Comparison of ENCODE assay signal across 9 cellular contexts in genomic region chr2:72144746-72145657, GRCh38. TPM values are rescaled to one million over a fixed set of nuclear protein-coding genes. Genes with fewer than 3 reads are reported as not detected.
A peak's percentile ranks its signal among the peaks of the same experiment; 100 is the strongest.
DNase-seq lines count a peak whose midpoint lies in the region; ATAC-seq and TF ChIP-seq lines count a peak whose summit lies in the region.
"Had no signal": no experiment of that assay in that cellular context is flagged by ENCODE, and none has a peak within 500 bp of the region (broad histone marks: within the 10 kb centered on the region; RNA-seq: fewer than 3 reads in every experiment).

No MANE protein-coding gene starts in this region.

- H3K9me3 ChIP-seq in Peyer's patch (no peaks in the 10 kb centered on the region), aorta (ENCODE audit: control insufficient read depth, low read length) (no peaks in the 10 kb centered on the region)

- H3K27me3 ChIP-seq in Peyer's patch (peaks cover 0 to 51% of the 10 kb centered on the region in 2 donors), aorta (ENCODE audit: control insufficient read depth in 1 of 2, insufficient read depth in 2 of 2, low read length in 1 of 2) (no peaks in the 10 kb centered on the region)

- intact Hi-C loops in aorta (cut with DNase I): loop anchor here (1.0 to 10.0 kb wide), 6 partner anchors 264 to 533 kb away; no protein-coding TSS in a partner anchor

- TF ChIP-seq CTCF in Peyer's patch (IDR thresholded peaks at IDR 0.05): no peak

- no peak for ATAC-seq in activated CD4-positive, CD25-positive, alpha-beta regulatory T cell treated with anti-CD3 and anti-CD28 coated beads, Interleukin-2, amount 50 U/mL, for 24 hours
- ATAC-seq in aorta (ENCODE audit: low FRiP score) (peak; percentile 44), HG03139 (IDR thresholded peaks at IDR 0.05; ENCODE audit: unreplicated experiment) (no peak)

- peak; percentile 30 for DNase-seq in activated CD4-positive, CD25-positive, alpha-beta regulatory T cell treated with anti-CD3 and anti-CD28 coated beads, Interleukin-2, amount 50 U/mL, for 72 hours
- DNase-seq in Peyer's patch (peak; percentile 15 to 72 (median 62)), ecto neural progenitor cell (ENCODE audit: low spot score) (peak; percentile 78), mucosa of gallbladder (ENCODE audit: low spot score) (peak; percentile 9), aorta (peak; percentile 64 to 82), middle frontal gyrus (ENCODE audit: extremely low spot score, low spot score) (no peak)
- DNase-seq: DND-41 had no signal

- peak overlapping the region in 3 of 4 donors; percentile 49 to 50 (median 49) for H3K27ac ChIP-seq in Peyer's patch
- H3K27ac ChIP-seq in aorta (ENCODE audit: low read depth in 1 of 2, low read length in 2 of 2): peak overlapping the region in 1 of 2 donors; percentile 14

- H3K4me1 ChIP-seq in Peyer's patch (peaks cover 4 to 76% (median 33%) of the 10 kb centered on the region in 4 donors), aorta (ENCODE audit: control insufficient read depth in 1 of 2, insufficient read depth in 2 of 2, low read length in 2 of 2) (no peaks in the 10 kb centered on the region)

- peak overlapping the region; percentile 24 to 53 (median 42) for H3K4me3 ChIP-seq in Peyer's patch
- peak overlapping the region; percentile 46 to 50 for H3K4me3 ChIP-seq in aorta (ENCODE audit: low read length in 2 of 2)

- TF ChIP-seq POLR2A in Peyer's patch (IDR thresholded peaks at IDR 0.05): no peak

- 0% methylated on average over 72 to 81 of the region's 81 CpGs for WGBS in aorta, 2 donors

- H3K36me3 ChIP-seq in Peyer's patch (no peaks in the 10 kb centered on the region), aorta (ENCODE audit: control insufficient read depth in 1 of 2, insufficient read depth in 2 of 2, low read length in 1 of 2) (no peaks in the 10 kb centered on the region)

RNA-seq across cellular contexts. Expression of gene CYP26B1, which starts 2.7 kb away (rescaled TPM):
- total RNA-seq in Peyer's patch (1 to 10 TPM; 1.9 to 8.3 (median 5.2) TPM), mucosa of gallbladder (2.2 TPM), aorta (10 to 100 TPM in 1 of 2 donors, 1 to 10 TPM in 1; 8.8 to 12.9 TPM)
- polyA plus RNA-seq in aorta: 1 to 10 TPM; 1.4 to 2.0 TPM
